ENCODE assay signal across 8 cellular contexts in the genomic region with DNA sequence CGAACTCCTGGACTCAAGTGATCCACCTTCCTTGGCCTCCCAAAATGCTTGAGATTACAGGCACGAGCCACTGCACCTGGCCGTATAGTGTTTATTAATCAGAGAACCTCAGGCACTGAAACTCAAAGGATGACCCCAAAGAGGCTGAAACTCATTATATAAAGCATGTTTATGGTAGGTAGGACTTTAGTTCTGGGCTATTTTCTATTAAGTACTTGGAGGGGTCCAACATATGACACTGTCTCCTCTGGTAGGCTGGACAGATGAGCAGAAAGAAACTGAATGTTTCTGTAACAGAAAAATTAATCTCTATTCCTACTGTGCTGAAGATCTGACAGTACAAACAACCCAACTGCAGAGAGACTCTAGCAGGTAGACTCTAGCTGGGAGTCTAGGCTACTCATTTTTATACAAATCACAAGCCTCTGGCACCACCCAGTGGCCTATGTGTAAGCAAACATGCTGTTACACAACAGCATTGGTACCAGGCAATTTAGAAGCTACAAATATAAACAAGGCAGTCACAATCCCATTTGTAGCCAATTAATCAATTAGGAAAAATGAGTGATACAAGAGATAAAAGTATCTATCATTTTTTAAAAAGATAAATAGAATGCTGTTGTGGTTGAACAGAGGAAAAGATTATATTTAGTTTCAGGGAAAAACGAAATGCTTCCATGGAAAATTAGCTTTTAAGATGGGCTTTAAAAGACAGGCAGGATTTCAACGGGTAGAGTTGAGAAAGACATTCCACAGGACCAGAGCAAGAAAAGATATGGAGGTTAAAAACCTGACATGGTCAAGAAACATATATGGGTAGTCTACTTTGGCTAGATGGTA. TPM values are rescaled to one million over a fixed set of nuclear protein-coding genes. Genes with fewer than 3 reads are reported as not detected.
DNase-seq lines count a peak whose midpoint lies in the region; ATAC-seq and TF ChIP-seq lines count a peak whose summit lies in the region.

No MANE protein-coding gene starts in this region.

- H3K27ac Mint-ChIP-seq in activated CD4-positive, alpha-beta T cell treated with anti-CD3 and anti-CD28 coated beads, Interleukin-2, amount 10 ng/mL, durations not matched to agents 24 days and 14 days = no peak overlapping the region

- no peaks in the 10 kb centered on the region for H3K9me3 ChIP-seq in ectodermal cell (ENCODE audit: control insufficient read depth, low read length)

- H3K9me3 Mint-ChIP-seq in activated CD4-positive, alpha-beta T cell treated with anti-CD3 and anti-CD28 coated beads, Interleukin-2, amount 10 ng/mL, durations not matched to agents 24 days and 14 days = no peaks in the 10 kb centered on the region

- no peak overlapping the region for H3K4me3 Mint-ChIP-seq in activated CD4-positive, alpha-beta T cell treated with anti-CD3 and anti-CD28 coated beads, Interleukin-2, amount 10 ng/mL, durations not matched to agents 24 days and 14 days

- peaks cover 19% of the 10 kb centered on the region for H3K36me3 Mint-ChIP-seq in activated CD4-positive, alpha-beta T cell treated with anti-CD3 and anti-CD28 coated beads, Interleukin-2, amount 10 ng/mL, durations not matched to agents 24 days and 14 days (ENCODE audit: low read depth)

- no peaks in the 10 kb centered on the region for H3K36me3 ChIP-seq in ectodermal cell (ENCODE audit: control insufficient read depth, insufficient read depth, low read length)

- peak; percentile 45 for DNase-seq in GM12864 (ENCODE audit: low read depth)
- DNase-seq in NCI-H510A (lab: John Stamatoyannopoulos, UW) = peak; percentile 43
- peak; percentile 87 for DNase-seq in activated CD4-positive, alpha-beta T cell treated with anti-CD3 and anti-CD28 coated beads, Interleukin-2, amount 10 ng/mL, durations not matched to agents 24 days and 14 days
- DNase-seq in lung microvascular endothelial cell (ENCODE audit: low read depth in 2 of 2) = peak; percentile 77 to 85
- peak; percentile 49 for DNase-seq in stimulated activated CD8-positive, alpha-beta memory T cell treated with anti-CD3 and anti-CD28 coated beads, Interleukin-4, amount 100 ng/mL, for 48 hours

- no peak overlapping the region for H3K4me3 ChIP-seq in GM12864 (ENCODE audit: low read depth, low read length)
- no peak overlapping the region for H3K4me3 ChIP-seq in ectodermal cell (ENCODE audit: insufficient read depth, low read depth, low read length)

- H3K27me3 Mint-ChIP-seq in activated CD4-positive, alpha-beta T cell treated with anti-CD3 and anti-CD28 coated beads, Interleukin-2, amount 10 ng/mL, durations not matched to agents 24 days and 14 days = no peaks in the 10 kb centered on the region

- H3K4me1 ChIP-seq in ectodermal cell (ENCODE audit: control insufficient read depth, insufficient read depth, low read length) = no peaks in the 10 kb centered on the region

- TF ChIP-seq CTCF in GM12864 (IDR thresholded peaks at IDR 0.05; ENCODE audit: low read depth, low read length, missing control alignments) = peak; percentile 61

- no peak for TF ChIP-seq POLR2A in GM18505 (IDR thresholded peaks at IDR 0.05; ENCODE audit: borderline replicate concordance, extremely low read depth, insufficient read depth, insufficient read length)

- 84 to 88% methylated on average over 5 of the region's 5 CpGs for WGBS in ectodermal cell, 2 experiments

- H3K4me1 Mint-ChIP-seq in activated CD4-positive, alpha-beta T cell treated with anti-CD3 and anti-CD28 coated beads, Interleukin-2, amount 10 ng/mL, durations not matched to agents 24 days and 14 days = peaks cover 9% of the 10 kb centered on the region

- ATAC-seq in HG03135 (IDR thresholded peaks at IDR 0.05; ENCODE audit: unreplicated experiment) (peak; percentile 76), GM18505 (IDR thresholded peaks at IDR 0.05; ENCODE audit: unreplicated experiment) (no peak)

- intact Hi-C loops in activated CD4-positive, alpha-beta T cell treated with anti-CD3 and anti-CD28 coated beads, Interleukin-2, amount 10 ng/mL, durations not matched to agents 24 days and 14 days (cut with micrococcal nuclease) = loop anchor here (1.0 to 2.0 kb wide), 2 partner anchors 59 to 151 kb away; no protein-coding TSS in a partner anchor

- peak overlapping the region; percentile 32 for H3K27ac ChIP-seq in ectodermal cell (ENCODE audit: insufficient read depth, low read depth, low read length, poor library complexity, severe bottlenecking)

- H3K27me3 ChIP-seq in ectodermal cell (ENCODE audit: control insufficient read depth, insufficient read depth, low read length, poor library complexity, severe bottlenecking) = no peaks in the 10 kb centered on the region

RNA-seq across cellular contexts. Expression of a gene that starts 10.4 kb away (rescaled TPM):
- total RNA-seq in activated CD4-positive, alpha-beta T cell treated with anti-CD3 and anti-CD28 coated beads, Interleukin-2, amount 10 ng/mL, durations not matched to agents 24 days and 14 days = 117 and 121 TPM in 2 replicates
- 128 TPM for polyA plus RNA-seq in ectodermal cell (2013, experiment 1 of 4)
- polyA plus RNA-seq in ectodermal cell (2013, experiment 2 of 4) = 149 TPM
- 97.9 TPM for polyA plus RNA-seq in ectodermal cell (2013, experiment 3 of 4)
- 116 TPM for polyA plus RNA-seq in ectodermal cell (2013, experiment 4 of 4)
- total RNA-seq in lung microvascular endothelial cell = 46.6 and 51.6 TPM in 2 replicates

RNA-seq across cellular contexts. Expression of a gene that starts 33.0 kb away (rescaled TPM):
- 51.8 and 60.2 TPM in 2 replicates for total RNA-seq in activated CD4-positive, alpha-beta T cell treated with anti-CD3 and anti-CD28 coated beads, Interleukin-2, amount 10 ng/mL, durations not matched to agents 24 days and 14 days
- polyA plus RNA-seq in ectodermal cell (2013, experiment 1 of 4) = 91.0 TPM
- polyA plus RNA-seq in ectodermal cell (2013, experiment 2 of 4) = 99.9 TPM
- polyA plus RNA-seq in ectodermal cell (2013, experiment 3 of 4) = 63.8 TPM
- 70.0 TPM for polyA plus RNA-seq in ectodermal cell (2013, experiment 4 of 4)
- total RNA-seq in lung microvascular endothelial cell = 20.3 and 28.4 TPM in 2 replicates

RNA-seq across cellular contexts. Expression of a gene that starts 46.7 kb away (rescaled TPM):
- 70.2 and 70.9 TPM in 2 replicates for total RNA-seq in activated CD4-positive, alpha-beta T cell treated with anti-CD3 and anti-CD28 coated beads, Interleukin-2, amount 10 ng/mL, durations not matched to agents 24 days and 14 days
- polyA plus RNA-seq in ectodermal cell (2013, experiment 1 of 4) = 107 TPM
- 121 TPM for polyA plus RNA-seq in ectodermal cell (2013, experiment 2 of 4)
- polyA plus RNA-seq in ectodermal cell (2013, experiment 3 of 4) = 84.4 TPM
- 105 TPM for polyA plus RNA-seq in ectodermal cell (2013, experiment 4 of 4)
- total RNA-seq in lung microvascular endothelial cell = 36.2 and 60.7 TPM in 2 replicates
